In the genomic region with DNA sequence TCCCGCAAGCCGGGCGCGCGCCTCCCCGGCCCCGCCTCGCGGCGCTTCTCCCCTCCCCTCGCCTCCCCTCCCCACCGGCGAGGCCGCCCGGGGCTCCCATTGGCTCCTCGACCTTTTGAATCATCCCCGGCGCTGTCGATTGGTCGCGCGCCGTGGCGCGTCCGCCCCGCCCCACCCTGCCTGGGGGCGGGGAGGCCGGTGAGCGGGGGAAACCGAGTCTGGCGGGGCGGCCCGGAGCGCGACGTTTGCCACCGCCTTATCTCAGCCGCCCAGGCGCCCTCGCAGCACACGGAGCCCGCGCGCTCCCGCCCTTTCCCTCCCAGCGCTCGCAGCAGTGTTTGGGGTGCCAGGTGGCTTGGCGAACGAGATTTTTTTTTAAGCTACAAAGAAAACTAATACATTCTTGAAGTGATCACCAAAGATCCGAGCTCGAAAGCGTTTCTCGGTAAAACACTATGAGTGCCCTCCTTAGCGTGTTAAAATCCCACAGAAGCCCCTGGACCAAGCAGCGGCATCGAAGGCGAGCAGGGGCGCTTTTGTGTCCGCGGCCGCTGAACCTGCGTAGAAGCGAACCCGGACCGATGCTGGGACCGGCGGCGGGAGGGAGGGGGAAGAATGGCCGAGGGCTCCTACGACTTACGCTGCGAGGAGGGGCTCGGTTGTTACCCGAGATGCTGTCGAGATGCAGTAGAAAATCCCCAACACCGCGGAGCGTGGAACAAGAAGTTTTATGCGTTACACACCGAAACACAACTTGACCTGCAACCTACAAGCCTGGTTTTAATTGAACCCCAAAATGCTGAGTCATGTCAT, we compare ENCODE assay signal across 8 cellular contexts. TPM values are rescaled to one million over a fixed set of nuclear protein-coding genes. Genes with fewer than 3 reads are reported as not detected.
A peak's percentile ranks its signal among the peaks of the same experiment; 100 is the strongest.
DNase-seq lines count a peak whose midpoint lies in the region; ATAC-seq and TF ChIP-seq lines count a peak whose summit lies in the region.

No MANE protein-coding gene starts in this region.

- 0 to 1% (median 1%) methylated on average over 51 to 81 of the region's 81 CpGs for WGBS in stomach, 5 donors

- peak; percentile 76 for ATAC-seq in RWPE2 (ENCODE audit: low read depth)

- no peak for TF ChIP-seq EP300 in stomach (IDR thresholded peaks at IDR 0.05)

- H3K9me3 Mint-ChIP-seq in neural crest cell = peaks cover 3% of the 10 kb centered on the region

- peak; percentile 91 for DNase-seq in EL
- peak; percentile 37 for DNase-seq in GOT3 (lab: John Stamatoyannopoulos, UW)
- DNase-seq in LHCN-M2 (ENCODE audit: low read depth) = peak; percentile 83
- DNase-seq in RWPE2 (ENCODE audit: low spot score) = peak; percentile 71
- peak; percentile 90 for DNase-seq in activated gamma-delta T cell (lab: John Stamatoyannopoulos, UW)
- peak; percentile 82 for DNase-seq in fibroblast of the conjunctiva (ENCODE audit: low read depth)
- DNase-seq in neural crest cell (ENCODE audit: low read depth, low spot score) = peak; percentile 85
- DNase-seq in stomach = peak; percentile 95

- H3K27ac ChIP-seq in RWPE2 (ENCODE audit: poor library complexity, severe bottlenecking) (peak overlapping the region; percentile 65), stomach (peak overlapping the region; percentile 92 to 98 (median 96))

- TF ChIP-seq CTCF in RWPE2 (IDR thresholded peaks at IDR 0.05; ENCODE audit: poor library complexity, severe bottlenecking) = no peak
- TF ChIP-seq CTCF in neural crest cell (conservative IDR thresholded peaks at IDR 0.05) = no peak
- no peak for TF ChIP-seq CTCF in stomach (IDR thresholded peaks at IDR 0.05)

- H3K27me3 Mint-ChIP-seq in neural crest cell (ENCODE audit: low read depth) = no peaks in the 10 kb centered on the region

- H3K36me3 ChIP-seq in RWPE2 (ENCODE audit: low read depth) (no peaks in the 10 kb centered on the region), stomach (no peaks in the 10 kb centered on the region)

- H3K4me1 ChIP-seq in RWPE2 (ENCODE audit: insufficient read depth, poor library complexity, severe bottlenecking) (peaks cover 18% of the 10 kb centered on the region), stomach (peaks cover 26 to 45% (median 37%) of the 10 kb centered on the region in 4 donors)

- H3K4me1 Mint-ChIP-seq in neural crest cell = peaks cover 49% of the 10 kb centered on the region

- intact Hi-C loops in stomach (cut with DNase I; ENCODE audit: low total_unique reads) = no loop called here

- peak overlapping the region; percentile 94 for H3K4me3 ChIP-seq in RWPE2 (ENCODE audit: severe bottlenecking)
- H3K4me3 ChIP-seq in stomach = peak overlapping the region; percentile 73 to 96 (median 78)

- peak overlapping the region; percentile 97 for H3K27ac Mint-ChIP-seq in neural crest cell (ENCODE audit: unreplicated experiment)

- peak overlapping the region; percentile 95 for H3K4me3 Mint-ChIP-seq in neural crest cell

- H3K27me3 ChIP-seq in RWPE2 (ENCODE audit: insufficient read depth, poor library complexity, severe bottlenecking) (no peaks in the 10 kb centered on the region), stomach (no peaks in the 10 kb centered on the region)

- no peaks in the 10 kb centered on the region for H3K36me3 Mint-ChIP-seq in neural crest cell (ENCODE audit: low read depth)

- peak in 1 of 4 donors; percentile 72 for TF ChIP-seq POLR2A in stomach (IDR thresholded peaks at IDR 0.05)

- no peaks in the 10 kb centered on the region for H3K9me3 ChIP-seq in RWPE2 (ENCODE audit: severe bottlenecking)
- peaks cover 0 to 4% (median 0%) of the 10 kb centered on the region in 4 donors for H3K9me3 ChIP-seq in stomach

RNA-seq across cellular contexts. Expression of a gene that starts 0.4 kb away (rescaled TPM):
- total RNA-seq in LHCN-M2 (2014; rRNA removed) (23.7 and 27.2 TPM in 2 replicates), neural crest cell (168 and 181 TPM in 2 replicates), stomach (100 to 1,000 TPM in 2 of 5 donors, 10 to 100 TPM in 3; 47.8 to 159 (median 83.4) TPM)
- polyA plus RNA-seq in LHCN-M2 (2012) = 9.0 TPM
- 10 to 100 TPM in 1 of 3 donors, 1 to 10 TPM in 2; 6.9 to 25.5 (median 6.9) TPM for polyA plus RNA-seq in stomach

Comparison
In these comparisons a context has a peak if more than half of its experiments do, and no peak if none do; other contexts are left out.
1. Peak in every context shown above with its lines: DNase-seq, ATAC-seq, H3K4me3 ChIP-seq and H3K27ac ChIP-seq.
2. DNase-seq: peak in every context shown above with its lines; median percentile 95 in stomach; 91 in EL; 90 in activated gamma-delta T cell; 85 in neural crest cell; 83 in LHCN-M2; 82 in fibroblast of the conjunctiva; 71 in RWPE2; 37 in GOT3.